ENCODE assay signal across 22 cellular contexts in genomic region chr1:150545486-150546032, GRCh38. TPM values are rescaled to one million over a fixed set of nuclear protein-coding genes. Genes with fewer than 3 reads are reported as not detected.
"Had no signal": no experiment of that assay in that cellular context is flagged by ENCODE, and none has a peak within 500 bp of the region (broad histone marks: within the 10 kb centered on the region; RNA-seq: fewer than 3 reads in every experiment).

No MANE protein-coding gene starts in this region.

- H3K4me1 Mint-ChIP-seq: activated T-helper 17 cell treated with anti-CD3 and anti-CD28 coated beads, Interleukin-2, amount 50 U/mL, for 72 hours had no signal

- H3K4me3 ChIP-seq: sigmoid colon, tibial nerve, uterus had no signal

- H3K36me3 Mint-ChIP-seq: activated CD4-positive, alpha-beta memory T cell treated with anti-CD3 and anti-CD28 coated beads for 36 hours; activated naive CD8-positive, alpha-beta T cell treated with anti-CD3 and anti-CD28 coated beads, Interleukin-2, amount 10 ng/mL, durations not matched to agents 7 days and 5 days; immature natural killer cell had no signal

- DNase-seq: activated CD4-positive, alpha-beta memory T cell treated with anti-CD3 and anti-CD28 coated beads for 36 hours; activated CD4-positive, alpha-beta T cell treated with anti-CD3 and anti-CD28 coated beads for 36 hours; activated naive CD4-positive, alpha-beta T cell; activated naive CD8-positive, alpha-beta T cell treated with anti-CD3 and anti-CD28 coated beads, Interleukin-2, amount 10 ng/mL, durations not matched to agents 7 days and 5 days; activated T-cell treated with anti-CD3 and anti-CD28 coated beads, Interleukin-2, amount 50 U/mL, for 1 hour; anterior cingulate cortex; effector CD8-positive, alpha-beta T cell; immature natural killer cell; mesendoderm; naive thymus-derived CD8-positive, alpha-beta T cell; sigmoid colon; stimulated activated CD4-positive, alpha-beta T cell treated with anti-CD3 and anti-CD28 coated beads, Interleukin-4, amount 100 ng/mL, for 4 hours; stimulated activated naive CD4-positive, alpha-beta T cell treated with Interleukin-2 at 50 U/mL for 16 hours; uterus had no signal

- H3K27ac Mint-ChIP-seq: activated CD4-positive, alpha-beta memory T cell treated with anti-CD3 and anti-CD28 coated beads for 36 hours; activated CD4-positive, alpha-beta T cell treated with anti-CD3 and anti-CD28 coated beads for 36 hours; activated naive CD8-positive, alpha-beta T cell treated with anti-CD3 and anti-CD28 coated beads, Interleukin-2, amount 10 ng/mL, durations not matched to agents 7 days and 5 days; activated T-helper 17 cell treated with anti-CD3 and anti-CD28 coated beads, Interleukin-2, amount 50 U/mL, for 72 hours; dendritic cell treated with granulocyte-macrophage colony-stimulating factor and Interleukin-4, amounts not matched to agents 40 ng/mL and 50 ng/mL, for 4 days; immature natural killer cell; naive thymus-derived CD8-positive, alpha-beta T cell had no signal

- H3K4me1 ChIP-seq: parathyroid adenoma, uterus had no signal

- H3K4me3 Mint-ChIP-seq: activated CD4-positive, alpha-beta memory T cell treated with anti-CD3 and anti-CD28 coated beads for 36 hours; activated CD4-positive, alpha-beta T cell treated with anti-CD3 and anti-CD28 coated beads for 36 hours; activated naive CD8-positive, alpha-beta T cell treated with anti-CD3 and anti-CD28 coated beads, Interleukin-2, amount 10 ng/mL, durations not matched to agents 7 days and 5 days; activated T-helper 17 cell treated with anti-CD3 and anti-CD28 coated beads, Interleukin-2, amount 50 U/mL, for 72 hours; dendritic cell treated with granulocyte-macrophage colony-stimulating factor and Interleukin-4, amounts not matched to agents 40 ng/mL and 50 ng/mL, for 4 days; immature natural killer cell; naive thymus-derived CD8-positive, alpha-beta T cell had no signal

- H3K36me3 ChIP-seq: neutrophil, sigmoid colon, tibial nerve, uterus had no signal

- H3K9me3 Mint-ChIP-seq: activated CD4-positive, alpha-beta memory T cell treated with anti-CD3 and anti-CD28 coated beads for 36 hours; activated naive CD8-positive, alpha-beta T cell treated with anti-CD3 and anti-CD28 coated beads, Interleukin-2, amount 10 ng/mL, durations not matched to agents 7 days and 5 days; activated T-helper 17 cell treated with anti-CD3 and anti-CD28 coated beads, Interleukin-2, amount 50 U/mL, for 72 hours; dendritic cell treated with granulocyte-macrophage colony-stimulating factor and Interleukin-4, amounts not matched to agents 40 ng/mL and 50 ng/mL, for 4 days; immature natural killer cell; naive thymus-derived CD8-positive, alpha-beta T cell had no signal

- H3K27me3 ChIP-seq: sigmoid colon, tibial nerve, uterus had no signal

- H3K9ac ChIP-seq: parathyroid adenoma had no signal

- ATAC-seq: activated CD4-positive, alpha-beta T cell treated with anti-CD3 and anti-CD28 coated beads for 36 hours; activated T-helper 17 cell treated with anti-CD3 and anti-CD28 coated beads, Interleukin-2, amount 50 U/mL, for 72 hours; naive thymus-derived CD8-positive, alpha-beta T cell had no signal

- H2AFZ ChIP-seq: parathyroid adenoma had no signal

- H3K9me3 ChIP-seq: neutrophil, sigmoid colon, tibial nerve, uterus had no signal

- H3K27ac ChIP-seq: neutrophil, parathyroid adenoma, tibial nerve, uterus had no signal

RNA-seq across cellular contexts. Expression of gene ADAMTSL4, which starts 3.6 kb away (rescaled TPM):
- polyA plus RNA-seq: immature natural killer cell had no signal

RNA-seq across cellular contexts. Expression of gene FALEC, which starts 30.0 kb away (rescaled TPM):
- total RNA-seq: activated CD4-positive, alpha-beta memory T cell treated with anti-CD3 and anti-CD28 coated beads for 36 hours; bronchial epithelial cell; chondrocyte; sigmoid colon; T-helper 2 cell treated with Interferon-gamma antibody and Interleukin-4, amounts not matched to agents 100 ng/mL and 5 ng/mL, for 36 hours; tibial nerve had no signal
- polyA plus RNA-seq: immature natural killer cell had no signal

RNA-seq across cellular contexts. Expression of gene ECM1, which starts 37.6 kb away (rescaled TPM):
- polyA plus RNA-seq: immature natural killer cell had no signal
